ENCODE assay signal across 8 cellular contexts in genomic region chr20:31517373-31517772, GRCh38. TPM values are rescaled to one million over a fixed set of nuclear protein-coding genes. Genes with fewer than 3 reads are reported as not detected.
A peak's percentile ranks its signal among the peaks of the same experiment; 100 is the strongest.
DNase-seq lines count a peak whose midpoint lies in the region; ATAC-seq, FAIRE-seq and TF ChIP-seq lines count a peak whose summit lies in the region.

No MANE protein-coding gene starts in this region.

- CTCF ChIA-PET in H1 (lab: Charles Lee; ENCODE audit: partially characterized antibody): interaction anchor here (0.6 to 1.0 kb wide), 4 partner anchors 25 to 136 kb away, joined by 3 to 6 read pairs (median 3); no protein-coding TSS in a partner anchor

- 84% methylated on average over 4 of the region's 4 CpGs; no CpG with 5 or more reads in 1 of the 2 experiments for WGBS in H1 (ENCODE audit: extremely low coverage in 1 of 2, insufficient coverage in 1 of 2, insufficient read length in 1 of 2, insufficient replicate concordance in 2 of 2, low coverage in 1 of 2, low lambda C conversion rate in 2 of 2, missing lambda C conversion rate in 1 of 2), 2 experiments
- 64 to 69% (median 67%) methylated on average over 4 of the region's 4 CpGs for WGBS in psoas muscle, 3 donors

- H3K27ac ChIP-seq in H1 (ENCODE audit: low read depth, low read length): no peak overlapping the region
- H3K27ac ChIP-seq in psoas muscle: peak overlapping the region; percentile 46

- H3K9me3 ChIP-seq in H1 (ENCODE audit: insufficient read depth in 2 of 2, low read depth in 1 of 2, low read length in 1 of 2) (no peaks in the 10 kb centered on the region), psoas muscle (no peaks in the 10 kb centered on the region)

- no peak overlapping the region for H2BK15ac ChIP-seq in H1 (ENCODE audit: low read length)

- POLR2A ChIA-PET in H1 (lab: Charles Lee; ENCODE audit: partially characterized antibody): interaction anchor here (1.2 to 1.3 kb wide), 2 partner anchors 11 to 89 kb away, joined by 3 to 4 read pairs; no protein-coding TSS in a partner anchor

- TF ChIP-seq CTCF in H1 (IDR thresholded peaks at IDR 0.05; ENCODE audit: control extremely low read depth in 1 of 3, insufficient read depth in 1 of 3, low read depth in 1 of 3, low read length in 3 of 3) (peak in 2 of 3 experiments; percentile 51 to 54; a peak in 3 of 4 replicates), psoas muscle (IDR thresholded peaks at IDR 0.05) (no peak)

- no peak overlapping the region for H4K91ac ChIP-seq in H1 (replicated peaks; ENCODE audit: insufficient read length, low read length)

- intact Hi-C loops in psoas muscle (cut with DNase I): no loop called here

- peak in 1 of 2 experiments; percentile 47; a peak in 3 of 4 replicates for TF ChIP-seq RAD21 in H1 (IDR thresholded peaks at IDR 0.05 in 1 of 2, conservative IDR thresholded peaks at IDR 0.05 in 1 of 2; ENCODE audit: low read depth in 2 of 2, low read length in 2 of 2)

- peak; percentile 48 for DNase-seq in NCI-H2227 (lab: John Stamatoyannopoulos, UW; ENCODE audit: unreplicated experiment)
- no peak for DNase-seq in NCI-H2227 treated with DMSO at 0.1 percent for 48 hours (lab: John Stamatoyannopoulos, UW)
- DNase-seq in NCI-H345 treated with DMSO at 0.1 percent for 48 hours (lab: John Stamatoyannopoulos, UW; ENCODE audit: unreplicated experiment): peak; percentile 18
- peak in 1 of 2 experiments; percentile 60 for DNase-seq in H1 (ENCODE audit: low read depth in 1 of 2, low spot score in 2 of 2)
- DNase-seq in psoas muscle: peak; percentile 49 to 65
- DNase-seq in GOT3 (lab: John Stamatoyannopoulos, UW): no peak
- no peak for DNase-seq in occipital lobe (lab: John Stamatoyannopoulos, UW)
- DNase-seq in DMS79 treated with DMSO at 0.1 percent for 48 hours (lab: John Stamatoyannopoulos, UW): no peak

- H2AK5ac ChIP-seq in H1 (ENCODE audit: low read depth, low read length): no peak overlapping the region

- peak in 1 of 2 experiments; percentile 83; a peak in 2 of 3 replicates for TF ChIP-seq EP300 in H1 (IDR thresholded peaks at IDR 0.05; ENCODE audit: borderline replicate concordance in 1 of 2, low read depth in 2 of 2, low read length in 2 of 2)

- peaks cover 0 to 3% (median under 1%) of the 10 kb centered on the region in 4 experiments; a peak in 2 of 8 replicates for H3K36me3 ChIP-seq in H1 (ENCODE audit: control insufficient read depth in 2 of 4, insufficient read depth in 4 of 4, low read length in 3 of 4)
- H3K36me3 ChIP-seq in psoas muscle (ENCODE audit: insufficient read depth in 1 of 2, low read depth in 1 of 2): peaks cover 2 to 22% of the 10 kb centered on the region in 2 donors

- H2AFZ ChIP-seq in H1 (ENCODE audit: low read length): no peak overlapping the region

- H3K56ac ChIP-seq in H1 (replicated peaks; ENCODE audit: insufficient read length, low read depth, low read length): no peak overlapping the region

- 0 out of 3 replicates have a peak, but pooled peaks of 1 of the 2 experiments have one; percentile 28 for TF ChIP-seq POLR2A in H1 (IDR thresholded peaks at IDR 0.05; ENCODE audit: control extremely low read depth in 1 of 2, low read depth in 2 of 2, low read length in 2 of 2)

- H3K23ac ChIP-seq in H1 (ENCODE audit: insufficient read length): no peak overlapping the region

- no peak overlapping the region for H4K5ac ChIP-seq in H1 (ENCODE audit: insufficient read length, low read depth, low read length)

- no peak overlapping the region for H2BK5ac ChIP-seq in H1 (ENCODE audit: low read depth, low read length)

- no peak overlapping the region for H2BK20ac ChIP-seq in H1 (ENCODE audit: low read length)

- no peak overlapping the region for H3K14ac ChIP-seq in H1 (ENCODE audit: insufficient read length)

- H3K4me1 ChIP-seq in H1 (replicated peaks in 1 of 4; ENCODE audit: control insufficient read depth in 3 of 4, insufficient read depth in 4 of 4, low read length in 3 of 4) (peaks cover 0 to 15% (median 7%) of the 10 kb centered on the region in 4 experiments; a peak in 4 of 7 replicates), psoas muscle (peaks cover 49% of the 10 kb centered on the region)

- peaks cover 10% of the 10 kb centered on the region for H3K79me1 ChIP-seq in H1 (ENCODE audit: low read depth, low read length)

- H2BK12ac ChIP-seq in H1 (ENCODE audit: low read depth, low read length): no peak overlapping the region

- no peaks in the 10 kb centered on the region for H3K27me3 ChIP-seq in H1 (replicated peaks in 1 of 4; ENCODE audit: control insufficient read depth in 3 of 4, extremely low read depth in 1 of 4, insufficient read depth in 3 of 4, low read length in 3 of 4)
- H3K27me3 ChIP-seq in psoas muscle (ENCODE audit: insufficient read depth in 3 of 3, low read length in 2 of 3): no peaks in the 10 kb centered on the region

- no peak overlapping the region for H2BK120ac ChIP-seq in H1 (replicated peaks; ENCODE audit: low read depth, low read length)

- H3K4me3 ChIP-seq in H1 (ENCODE audit: extremely low read depth in 1 of 4, insufficient read depth in 2 of 4, low read depth in 3 of 4, low read length in 4 of 4): no peak overlapping the region
- H3K4me3 ChIP-seq in psoas muscle: peak overlapping the region; percentile 4

- 0 out of 4 replicates have a peak overlapping the region, but pooled peaks of 1 of the 2 experiments have one; percentile 9 for H3K4me2 ChIP-seq in H1 (ENCODE audit: insufficient read depth in 1 of 2, low read depth in 2 of 2, low read length in 2 of 2)

- peak; percentile 78 for FAIRE-seq in H1 (lab: Jason Lieb, UNC)

- no peak overlapping the region for H3K18ac ChIP-seq in H1 (ENCODE audit: extremely low read depth, low read length)

- ATAC-seq in psoas muscle: peak; percentile 33 to 56 (median 46)

- peaks cover 7 to 52% of the 10 kb centered on the region in 2 experiments for H3K79me2 ChIP-seq in H1 (ENCODE audit: control insufficient read depth in 1 of 2, insufficient read depth in 2 of 2, low read length in 2 of 2)

- peaks cover 4 to 20% of the 10 kb centered on the region in 2 experiments for H4K20me1 ChIP-seq in H1 (replicated peaks in 1 of 2; ENCODE audit: control insufficient read depth in 1 of 2, insufficient read depth in 2 of 2, low read length in 2 of 2)

- H3K23me2 ChIP-seq in H1 (ENCODE audit: low read depth, low read length): peaks cover 7% of the 10 kb centered on the region

- no peak overlapping the region for H3K9ac ChIP-seq in H1 (replicated peaks in 1 of 4; ENCODE audit: extremely low read depth in 1 of 4, low read depth in 3 of 4, low read length in 3 of 4)

- H4K8ac ChIP-seq in H1 (ENCODE audit: extremely low read depth, insufficient read depth, low read length): no peak overlapping the region

- no peak overlapping the region for H3K4ac ChIP-seq in H1 (replicated peaks; ENCODE audit: insufficient read length, low read depth, low read length)

TF ChIP-seq in H1, 55 proteins besides CTCF, POLR2A, EP300 and RAD21 (continues in another document):
- TF ChIP-seq CBX5 (IDR thresholded peaks at IDR 0.05; ENCODE audit: low read depth, low read length) (no peak), POLR2AphosphoS5 (IDR thresholded peaks at IDR 0.05; ENCODE audit: low read depth, low read length) (peak; percentile 51), USF2 (IDR thresholded peaks at IDR 0.05; ENCODE audit: low read length) (peak; percentile 49; the same call in 1 of the 2 replicates)

RNA-seq across cellular contexts. Expression of gene HM13, which starts 3.1 kb away (rescaled TPM):
- total RNA-seq in H1 (2021; fragmentation: NEBNext Ultra II Directional; extraction: Animal tissue kit (Norgen Biotek cat#: 25700)): 118 TPM in 2 replicates
- 183 and 189 TPM in 2 replicates for polyA plus RNA-seq in H1 (2011; rRNA removed)
- 125 TPM for polyA plus RNA-seq in H1 (2011; cell fraction: cytosol; rRNA removed)
- 156 TPM for polyA plus RNA-seq in H1 (2011; cell fraction: nucleus; rRNA removed)
- polyA plus RNA-seq in H1 (2012, experiment 1 of 2): 139 to 179 TPM (median 167 TPM) in 4 replicates
- 235 TPM for polyA plus RNA-seq in H1 (2012, experiment 2 of 2)
- polyA plus RNA-seq in H1 (2013, experiment 1 of 2): 174 TPM
- 181 TPM for polyA plus RNA-seq in H1 (2013, experiment 2 of 2)
- polyA minus RNA-seq in H1 (2011; rRNA and poly(A)+ RNA removed): 182 and 185 TPM in 2 replicates
- polyA minus RNA-seq in H1 (2011; cell fraction: cytosol; rRNA and poly(A)+ RNA removed): 109 TPM
- 159 TPM for polyA minus RNA-seq in H1 (2011; cell fraction: nucleus; rRNA and poly(A)+ RNA removed)
- total RNA-seq in psoas muscle: 10 to 100 TPM; 32.4 to 62.5 (median 49.2) TPM
- polyA plus RNA-seq in psoas muscle: 100 to 1,000 TPM in 1 of 3 donors, 10 to 100 TPM in 2; 44.0 to 112 (median 48.4) TPM
- 27.8 TPM for total RNA-seq in occipital lobe

RNA-seq across cellular contexts. Expression of gene REM1, which starts 42.3 kb away (rescaled TPM):
- not detected in 2 replicates for total RNA-seq in H1 (2021; fragmentation: NEBNext Ultra II Directional; extraction: Animal tissue kit (Norgen Biotek cat#: 25700))
- polyA plus RNA-seq in H1 (2011; rRNA removed) (0.05 TPM in 2 replicates), psoas muscle (1 to 10 TPM in 2 of 3 donors, under 1 TPM in 1; 0.93 to 2.8 (median 1.4) TPM)
- not detected for polyA plus RNA-seq in H1 (2011; cell fraction: cytosol; rRNA removed)
- not detected for polyA plus RNA-seq in H1 (2011; cell fraction: nucleus; rRNA removed)
- not detected in 4 replicates for polyA plus RNA-seq in H1 (2012, experiment 1 of 2)
- polyA plus RNA-seq in H1 (2012, experiment 2 of 2): not detected
- polyA plus RNA-seq in H1 (2013, experiment 1 of 2): not detected
- polyA plus RNA-seq in H1 (2013, experiment 2 of 2): not detected
- polyA minus RNA-seq in H1 (2011; rRNA and poly(A)+ RNA removed): not detected in 2 replicates
- polyA minus RNA-seq in H1 (2011; cell fraction: cytosol; rRNA and poly(A)+ RNA removed): not detected
- polyA minus RNA-seq in H1 (2011; cell fraction: nucleus; rRNA and poly(A)+ RNA removed): not detected
- total RNA-seq in psoas muscle (1 to 10 TPM in 2 of 4 donors, under 1 TPM in 2; 0.91 to 2.0 (median 0.97) TPM), occipital lobe (not detected)

RNA-seq across cellular contexts. Expression of gene DEFB124, which starts 42.4 kb away (rescaled TPM):
- total RNA-seq in H1 (2021; fragmentation: NEBNext Ultra II Directional; extraction: Animal tissue kit (Norgen Biotek cat#: 25700)): not detected in 2 replicates
- not detected in 2 replicates for polyA plus RNA-seq in H1 (2011; rRNA removed)
- not detected for polyA plus RNA-seq in H1 (2011; cell fraction: cytosol; rRNA removed)
- not detected for polyA plus RNA-seq in H1 (2011; cell fraction: nucleus; rRNA removed)
- not detected in 4 replicates for polyA plus RNA-seq in H1 (2012, experiment 1 of 2)
- not detected for polyA plus RNA-seq in H1 (2012, experiment 2 of 2)
- not detected for polyA plus RNA-seq in H1 (2013, experiment 1 of 2)
- polyA plus RNA-seq in H1 (2013, experiment 2 of 2): not detected
- not detected in 2 replicates for polyA minus RNA-seq in H1 (2011; rRNA and poly(A)+ RNA removed)
- polyA minus RNA-seq in H1 (2011; cell fraction: cytosol; rRNA and poly(A)+ RNA removed): not detected
- polyA minus RNA-seq in H1 (2011; cell fraction: nucleus; rRNA and poly(A)+ RNA removed): not detected
- total RNA-seq in psoas muscle: not detected
- polyA plus RNA-seq in psoas muscle: under 1 TPM in 1 of 3 donors, not detected in 2; 0.18 TPM
- total RNA-seq in occipital lobe: not detected

Comparison
In these comparisons a context has a peak if more than half of its experiments do, and no peak if none do; other contexts are left out.
1. DNase-seq: peak in NCI-H2227 (single experiment), NCI-H345 treated with DMSO at 0.1 percent for 48 hours (single experiment) and psoas muscle (2 of 2); none in NCI-H2227 treated with DMSO at 0.1 percent for 48 hours (single experiment), GOT3 (single experiment), occipital lobe (single experiment) and DMS79 treated with DMSO at 0.1 percent for 48 hours (single experiment).